In the genomic region with DNA sequence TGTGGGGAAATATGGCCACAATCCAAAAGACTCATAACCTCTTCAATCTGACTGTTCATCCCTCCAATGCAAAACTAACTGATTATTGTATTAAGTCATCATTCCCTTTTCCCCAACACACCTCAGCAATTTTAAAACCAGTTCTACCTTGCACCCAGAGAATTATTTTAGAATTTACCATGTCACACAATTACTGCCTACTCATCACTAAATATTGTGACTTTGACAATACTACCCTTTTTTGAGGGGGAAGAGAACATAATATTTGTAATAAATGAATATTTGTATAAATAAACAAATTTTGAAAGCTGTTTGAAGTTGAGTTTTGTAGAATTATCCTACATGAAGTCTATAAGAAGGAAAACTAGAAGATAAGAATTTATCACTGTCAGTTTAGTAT, we compare ENCODE assay signal across 10 cellular contexts. TPM values are rescaled to one million over a fixed set of nuclear protein-coding genes. Genes with fewer than 3 reads are reported as not detected.
"Had no signal": no experiment of that assay in that cellular context is flagged by ENCODE, and none has a peak within 500 bp of the region (broad histone marks: within the 10 kb centered on the region; RNA-seq: fewer than 3 reads in every experiment).

No MANE protein-coding gene starts in this region.

- H3K27ac ChIP-seq: GM23248, HL-60 had no signal

- H3K4me3 ChIP-seq: GM23248, HAP-1 had no signal

- H3K4me1 ChIP-seq: HAP-1 had no signal

- ATAC-seq: HCT116 had no signal

- H3K9ac ChIP-seq: GM23248 had no signal

- H3K36me3 Mint-ChIP-seq: IgD-negative memory B cell had no signal

- H2AFZ ChIP-seq: GM23248 had no signal

- H3K4me1 Mint-ChIP-seq: IgD-negative memory B cell had no signal

- H3K4me3 Mint-ChIP-seq: HFFc6, IgD-negative memory B cell had no signal

- DNase-seq: GM23248, GOT3, H7, HFFc6, Kasumi-1, KG1 had no signal

- H3K9me3 Mint-ChIP-seq: HFFc6, IgD-negative memory B cell had no signal

- H3K36me3 ChIP-seq: HAP-1 had no signal

- H3K9me3 ChIP-seq: HAP-1 had no signal

- H3K27ac Mint-ChIP-seq: HFFc6, IgD-negative memory B cell had no signal

RNA-seq across cellular contexts. Expression of gene CALCB, which starts 28.2 kb away (rescaled TPM):
- total RNA-seq: GM23248, HFFc6 had no signal
- polyA plus RNA-seq: GM23248 had no signal
